ENCODE assay signal across 8 cellular contexts in genomic region chr14:87805315-87805723, GRCh38.
A peak's percentile ranks its signal among the peaks of the same experiment; 100 is the strongest.
DNase-seq lines count a peak whose midpoint lies in the region; ATAC-seq and TF ChIP-seq lines count a peak whose summit lies in the region.

No MANE protein-coding gene starts in this region.

- peak; percentile 65 for TF ChIP-seq CTCF in natural killer cell (IDR thresholded peaks at IDR 0.05)
- TF ChIP-seq CTCF in osteocyte (IDR thresholded peaks at IDR 0.05): no peak

- intact Hi-C loops in natural killer cell (cut with micrococcal nuclease): no loop called here

- H3K4me1 Mint-ChIP-seq in natural killer cell: no peaks in the 10 kb centered on the region
- H3K4me1 Mint-ChIP-seq in osteocyte (ENCODE audit: unreplicated experiment): no peaks in the 10 kb centered on the region

- H3K27me3 Mint-ChIP-seq in natural killer cell (ENCODE audit: low read depth in 2 of 2): peaks cover 5 to 23% of the 10 kb centered on the region in 2 donors
- no peaks in the 10 kb centered on the region for H3K27me3 Mint-ChIP-seq in osteocyte (ENCODE audit: unreplicated experiment)

- no peak overlapping the region for H3K27ac Mint-ChIP-seq in natural killer cell
- no peak overlapping the region for H3K27ac Mint-ChIP-seq in osteocyte (ENCODE audit: unreplicated experiment)

- ATAC-seq in GM18520 (IDR thresholded peaks at IDR 0.05; ENCODE audit: unreplicated experiment): peak; percentile 51
- ATAC-seq in HG03432 (IDR thresholded peaks at IDR 0.05; ENCODE audit: unreplicated experiment): peak; percentile 86
- ATAC-seq in natural killer cell: peak; percentile 38 to 74 (median 57)
- no peak for ATAC-seq in HG02588 (IDR thresholded peaks at IDR 0.05; ENCODE audit: unreplicated experiment)

- H3K4me3 Mint-ChIP-seq in natural killer cell: no peak overlapping the region
- H3K4me3 Mint-ChIP-seq in osteocyte (ENCODE audit: unreplicated experiment): no peak overlapping the region

- DNase-seq in CD1c-positive myeloid dendritic cell (ENCODE audit: extremely low spot score) (peak; percentile 28), T1000 (lab: John Stamatoyannopoulos, UW) (peak; percentile 30), dermis microvascular lymphatic vessel endothelial cell (ENCODE audit: low read depth in 2 of 2) (peak; percentile 9 to 30), natural killer cell (peak; percentile 19), osteocyte (ENCODE audit: extremely low spot score, unreplicated experiment) (no peak)

- H3K36me3 Mint-ChIP-seq in natural killer cell: no peaks in the 10 kb centered on the region
- no peaks in the 10 kb centered on the region for H3K36me3 Mint-ChIP-seq in osteocyte (ENCODE audit: unreplicated experiment)

- H3K9me3 Mint-ChIP-seq in natural killer cell (no peaks in the 10 kb centered on the region), osteocyte (ENCODE audit: unreplicated experiment) (peaks cover 18% of the 10 kb centered on the region)
